8 cellular contexts compared by ENCODE assay signal in genomic region chr10:92087750-92088395, GRCh38.
A peak's percentile ranks its signal among the peaks of the same experiment; 100 is the strongest.
DNase-seq lines count a peak whose midpoint lies in the region; ATAC-seq and TF ChIP-seq lines count a peak whose summit lies in the region.

No MANE protein-coding gene starts in this region.

- in situ Hi-C loops in astrocyte of the cerebellum (cut with HindIII; ENCODE audit: low sequenced_read_pairs) = loop anchor here (5.0 to 25.0 kb wide), 2 partner anchors 34 to 324 kb away; no protein-coding TSS in a partner anchor

- no peak overlapping the region for H3K4me3 ChIP-seq in astrocyte of the cerebellum (ENCODE audit: low read depth, low read length)

- intact Hi-C loops in Right ventricle myocardium inferior (cut with DNase I) (loop anchor here (1.0 to 2.0 kb wide), 3 partner anchors 153 to 347 kb away; partner anchors contain the start of genes CPEB3 and MARCHF5), cardiac septum (cut with DNase I) (loop anchor here (2.0 to 10.0 kb wide), 2 partner anchors 147 to 203 kb away; partner anchors contain the start of genes CPEB3 and MARCHF5)

- TF ChIP-seq CTCF in astrocyte of the cerebellum (IDR thresholded peaks at IDR 0.05; ENCODE audit: low read depth, low read length, missing control alignments) = peak; percentile 87

- peak; percentile 93 for ATAC-seq in Right ventricle myocardium inferior
- ATAC-seq in HG02852 (IDR thresholded peaks at IDR 0.05; ENCODE audit: unreplicated experiment) = peak; percentile 83

- DNase-seq in Right ventricle myocardium inferior (ENCODE audit: missing footprints) = no peak
- DNase-seq in cardiac septum (ENCODE audit: low spot score) = no peak
- DNase-seq in NCI-H1436 treated with DMSO at 0.1 percent for 48 hours (lab: John Stamatoyannopoulos, UW) = peak; percentile 51
- peak; percentile 7 to 71 (median 11) for DNase-seq in T-helper 1 cell
- DNase-seq in astrocyte of the cerebellum (ENCODE audit: low read depth) = peak; percentile 73
- DNase-seq in hippocampal formation (lab: John Stamatoyannopoulos, UW) = peak; percentile 34 to 70
- peak; percentile 65 for DNase-seq in smooth muscle cell of the brain vasculature (ENCODE audit: low read depth, low spot score)

Comparison
In these comparisons a context has a peak if more than half of its experiments do, and no peak if none do; other contexts are left out.
1. DNase-seq: peak in NCI-H1436 treated with DMSO at 0.1 percent for 48 hours (single experiment), T-helper 1 cell (5 of 5), astrocyte of the cerebellum (single experiment), hippocampal formation (2 of 2) and smooth muscle cell of the brain vasculature (single experiment); none in Right ventricle myocardium inferior (single experiment) and cardiac septum (single experiment).